In genomic region chr5:36759117-36759516, GRCh38 we compare ENCODE assay signal across 8 cellular contexts.
"Had no signal": no experiment of that assay in that cellular context is flagged by ENCODE, and none has a peak within 500 bp of the region (broad histone marks: within the 10 kb centered on the region; RNA-seq: fewer than 3 reads in every experiment).

No MANE protein-coding gene starts in this region.

- FAIRE-seq: H1, H54, HTR-8/SVneo had no signal

- ATAC-seq: GM23338 had no signal

- H3K27ac ChIP-seq: KMS-11 had no signal

- H2AFZ ChIP-seq: GM23338 had no signal

- H3K9ac ChIP-seq: KMS-11 had no signal

- DNase-seq: H9, HCEC 1CT, KBM-7 had no signal

- H3K4me2 ChIP-seq: GM23338, KMS-11 had no signal

- H3K4me3 ChIP-seq: GM23338 had no signal
